Comparison of ENCODE assay signal across 23 cellular contexts in the genomic region with DNA sequence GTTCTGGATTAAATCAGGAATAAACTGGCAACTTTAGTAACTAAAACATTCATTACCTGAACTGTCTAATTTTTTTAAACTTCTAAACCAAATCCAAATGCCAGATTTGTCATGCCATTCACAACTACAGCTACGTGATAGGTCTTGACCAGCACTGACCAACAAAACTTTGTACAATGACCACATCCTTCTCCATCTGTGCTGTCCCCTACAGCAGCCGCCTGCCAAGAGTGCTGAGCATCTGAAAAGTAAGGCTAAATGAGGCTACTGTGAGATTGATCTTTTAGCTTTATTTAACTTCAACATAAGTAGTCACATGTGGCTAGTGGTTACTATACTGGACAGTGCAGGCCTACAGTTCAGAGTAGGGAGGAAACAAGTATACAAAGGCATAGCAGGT. TPM values are rescaled to one million over a fixed set of nuclear protein-coding genes. Genes with fewer than 3 reads are reported as not detected.
A peak's percentile ranks its signal among the peaks of the same experiment; 100 is the strongest.
DNase-seq lines count a peak whose midpoint lies in the region; ATAC-seq and TF ChIP-seq lines count a peak whose summit lies in the region.
"Had no signal": no experiment of that assay in that cellular context is flagged by ENCODE, and none has a peak within 500 bp of the region (broad histone marks: within the 10 kb centered on the region; RNA-seq: fewer than 3 reads in every experiment).

No MANE protein-coding gene starts in this region.

- intact Hi-C loops in CD4-positive, alpha-beta memory T cell (cut with micrococcal nuclease), result no loop called here

- peaks cover 91% of the 10 kb centered on the region for H4K20me1 ChIP-seq in SK-N-SH (ENCODE audit: insufficient read depth)

- H3K27me3 ChIP-seq in SK-N-SH (ENCODE audit: insufficient read depth), result no peaks in the 10 kb centered on the region
- no peaks in the 10 kb centered on the region for H3K27me3 ChIP-seq in CD4-positive, alpha-beta memory T cell (ENCODE audit: insufficient read depth, low read length)
- H3K27me3 ChIP-seq: neural progenitor cell had no signal

- 0 out of 2 replicates have a peak overlapping the region, but pooled peaks have one; percentile 13 for H3K4me2 ChIP-seq in SK-N-SH
- H3K4me2 ChIP-seq: GM23338, neural progenitor cell had no signal

- H3K36me3 Mint-ChIP-seq in activated naive CD4-positive, alpha-beta T cell treated with anti-CD3 and anti-CD28 coated beads, Interleukin-2, amount 50 U/mL, for 24 hours, result peaks cover 10% of the 10 kb centered on the region
- H3K36me3 Mint-ChIP-seq in immature natural killer cell, result peaks cover 16 to 30% (median 16%) of the 10 kb centered on the region in 3 donors
- peaks cover 96% of the 10 kb centered on the region for H3K36me3 Mint-ChIP-seq in stimulated activated effector memory CD8-positive, alpha-beta T cell treated with anti-CD3 and anti-CD28 coated beads, Interleukin-12 subunit alpha, Interleukin-12 subunit beta, amount 100 ng/mL, for 72 hours
- peaks cover 33 to 62% of the 10 kb centered on the region in 2 donors for H3K36me3 Mint-ChIP-seq in CD4-positive, alpha-beta memory T cell

- H3K9me2 ChIP-seq in SK-N-SH, result no peaks in the 10 kb centered on the region

- TF ChIP-seq EP300 in SK-N-SH (IDR thresholded peaks at IDR 0.05; ENCODE audit: borderline replicate concordance in 1 of 2, low read depth in 1 of 2, low read length in 1 of 2), result no peak

- peaks cover 57% of the 10 kb centered on the region for H3K4me1 Mint-ChIP-seq in activated naive CD4-positive, alpha-beta T cell treated with anti-CD3 and anti-CD28 coated beads, Interleukin-2, amount 50 U/mL, for 24 hours
- peaks cover 42 to 67% of the 10 kb centered on the region in 2 donors for H3K4me1 Mint-ChIP-seq in immature natural killer cell
- peaks cover 38% of the 10 kb centered on the region for H3K4me1 Mint-ChIP-seq in stimulated activated effector memory CD8-positive, alpha-beta T cell treated with anti-CD3 and anti-CD28 coated beads, Interleukin-12 subunit alpha, Interleukin-12 subunit beta, amount 100 ng/mL, for 72 hours
- H3K4me1 Mint-ChIP-seq in CD4-positive, alpha-beta memory T cell, result peaks cover 36 to 65% (median 49%) of the 10 kb centered on the region in 4 donors
- H3K4me1 Mint-ChIP-seq: neural progenitor cell had no signal

- H3K9me3 ChIP-seq in SK-N-SH, result no peaks in the 10 kb centered on the region
- no peaks in the 10 kb centered on the region for H3K9me3 ChIP-seq in CD4-positive, alpha-beta memory T cell (ENCODE audit: control insufficient read depth in 1 of 2, low read length in 2 of 2)

- H3K4me3 Mint-ChIP-seq in activated naive CD4-positive, alpha-beta T cell treated with anti-CD3 and anti-CD28 coated beads, Interleukin-2, amount 50 U/mL, for 24 hours, result no peak overlapping the region
- no peak overlapping the region for H3K4me3 Mint-ChIP-seq in immature natural killer cell
- no peak overlapping the region for H3K4me3 Mint-ChIP-seq in stimulated activated effector memory CD8-positive, alpha-beta T cell treated with anti-CD3 and anti-CD28 coated beads, Interleukin-12 subunit alpha, Interleukin-12 subunit beta, amount 100 ng/mL, for 72 hours
- H3K4me3 Mint-ChIP-seq in CD4-positive, alpha-beta memory T cell, result no peak overlapping the region
- H3K4me3 Mint-ChIP-seq: activated CD4-positive, alpha-beta T cell treated with anti-CD3 and anti-CD28 coated beads, Interleukin-2, amount 10 ng/mL, durations not matched to agents 7 days and 5 days; B cell; dendritic cell treated with granulocyte-macrophage colony-stimulating factor and Interleukin-4, amounts not matched to agents 40 ng/mL and 50 ng/mL, for 4 days; GM23338; neural progenitor cell had no signal

- H3K36me3 ChIP-seq in SK-N-SH (replicated peaks in 1 of 2; ENCODE audit: control insufficient read depth in 1 of 2, insufficient read depth in 2 of 2, low read length in 1 of 2), result peaks cover 33 to 67% of the 10 kb centered on the region in 2 experiments
- peaks cover 53% of the 10 kb centered on the region for H3K36me3 ChIP-seq in CD4-positive, alpha-beta memory T cell (ENCODE audit: insufficient read depth, low read length)

- H2AFZ ChIP-seq in SK-N-SH (ENCODE audit: low read depth), result no peak overlapping the region
- H2AFZ ChIP-seq: GM23338, neural progenitor cell had no signal

- H3K27me3 Mint-ChIP-seq in activated naive CD4-positive, alpha-beta T cell treated with anti-CD3 and anti-CD28 coated beads, Interleukin-2, amount 50 U/mL, for 24 hours, result no peaks in the 10 kb centered on the region
- H3K27me3 Mint-ChIP-seq in immature natural killer cell (ENCODE audit: low read depth in 3 of 3), result peaks cover 0 to 4% (median 0%) of the 10 kb centered on the region in 3 donors
- H3K27me3 Mint-ChIP-seq in CD4-positive, alpha-beta memory T cell, result no peaks in the 10 kb centered on the region
- H3K27me3 Mint-ChIP-seq: activated CD4-positive, alpha-beta T cell treated with anti-CD3 and anti-CD28 coated beads, Interleukin-2, amount 10 ng/mL, durations not matched to agents 7 days and 5 days; B cell; dendritic cell treated with granulocyte-macrophage colony-stimulating factor and Interleukin-4, amounts not matched to agents 40 ng/mL and 50 ng/mL, for 4 days; progenitor cell of endocrine pancreas had no signal

- CTCF ChIA-PET in SK-N-SH (lab: Yijun Ruan, JAX), result interaction anchor here (1.3 to 1.8 kb wide), 2 partner anchors 12 to 18 kb away, joined by 6 to 7 read pairs; a partner anchor contains a TSS
- CTCF ChIA-PET in CD4-positive, alpha-beta memory T cell (lab: Charles Lee; ENCODE audit: partially characterized antibody), result no interaction called here

- peak overlapping the region; percentile 47 for H3K27ac Mint-ChIP-seq in activated naive CD4-positive, alpha-beta T cell treated with anti-CD3 and anti-CD28 coated beads, Interleukin-2, amount 50 U/mL, for 24 hours
- peak overlapping the region in 4 of 6 donors; percentile 6 to 67 (median 43) for H3K27ac Mint-ChIP-seq in immature natural killer cell
- H3K27ac Mint-ChIP-seq in stimulated activated effector memory CD8-positive, alpha-beta T cell treated with anti-CD3 and anti-CD28 coated beads, Interleukin-12 subunit alpha, Interleukin-12 subunit beta, amount 100 ng/mL, for 72 hours, result peak overlapping the region; percentile 67
- no peak overlapping the region for H3K27ac Mint-ChIP-seq in CD4-positive, alpha-beta memory T cell
- H3K27ac Mint-ChIP-seq: activated CD4-positive, alpha-beta T cell treated with anti-CD3 and anti-CD28 coated beads, Interleukin-2, amount 10 ng/mL, durations not matched to agents 7 days and 5 days; B cell; dendritic cell treated with granulocyte-macrophage colony-stimulating factor and Interleukin-4, amounts not matched to agents 40 ng/mL and 50 ng/mL, for 4 days; GM23338; neural progenitor cell had no signal

- no peak for TF ChIP-seq RAD21 in SK-N-SH (IDR thresholded peaks at IDR 0.05; ENCODE audit: low read length)

- peaks cover 0 to 12% of the 10 kb centered on the region in 2 experiments; a peak in 2 of 4 replicates for H3K4me1 ChIP-seq in SK-N-SH (ENCODE audit: control insufficient read depth in 1 of 2, insufficient read depth in 2 of 2, low read depth in 1 of 2, low read length in 1 of 2)
- peaks cover 29% of the 10 kb centered on the region for H3K4me1 ChIP-seq in CD4-positive, alpha-beta memory T cell (ENCODE audit: insufficient read depth, low read length)

- no peak for TF ChIP-seq CTCF in SK-N-SH (IDR thresholded peaks at IDR 0.05)

- ATAC-seq in stimulated activated effector memory CD8-positive, alpha-beta T cell treated with anti-CD3 and anti-CD28 coated beads, Interleukin-12 subunit alpha, Interleukin-12 subunit beta, amount 100 ng/mL, for 72 hours, result no peak
- ATAC-seq in HG02759 (IDR thresholded peaks at IDR 0.05; ENCODE audit: unreplicated experiment), result no peak
- no peak for ATAC-seq in GM19324 (IDR thresholded peaks at IDR 0.05; ENCODE audit: low FRiP score, unreplicated experiment)
- ATAC-seq: GM23338; Right ventricle myocardium inferior; stimulated activated naive CD8-positive, alpha-beta T cell treated with anti-CD3 and anti-CD28 coated beads, Interleukin-15, Interleukin-2, amounts not matched to agents 100 U/mL and 50 U/mL, for 24 hours had no signal

- no peak overlapping the region for H3K9ac ChIP-seq in SK-N-SH
- H3K9ac ChIP-seq: neural progenitor cell had no signal

- H3F3A ChIP-seq in SK-N-SH (replicated peaks; ENCODE audit: insufficient read depth), result peaks cover 6% of the 10 kb centered on the region

- H3K4me3 ChIP-seq in SK-N-SH (ENCODE audit: low read depth in 2 of 2, low read length in 1 of 2), result no peak overlapping the region
- no peak overlapping the region for H3K4me3 ChIP-seq in CD4-positive, alpha-beta memory T cell (ENCODE audit: low read length in 2 of 2)
- H3K4me3 ChIP-seq: GM23338, neural progenitor cell had no signal

- no peaks in the 10 kb centered on the region for H3K9me3 Mint-ChIP-seq in activated naive CD4-positive, alpha-beta T cell treated with anti-CD3 and anti-CD28 coated beads, Interleukin-2, amount 50 U/mL, for 24 hours
- H3K9me3 Mint-ChIP-seq in immature natural killer cell, result no peaks in the 10 kb centered on the region
- H3K9me3 Mint-ChIP-seq in stimulated activated effector memory CD8-positive, alpha-beta T cell treated with anti-CD3 and anti-CD28 coated beads, Interleukin-12 subunit alpha, Interleukin-12 subunit beta, amount 100 ng/mL, for 72 hours, result no peaks in the 10 kb centered on the region
- H3K9me3 Mint-ChIP-seq in CD4-positive, alpha-beta memory T cell, result no peaks in the 10 kb centered on the region
- H3K9me3 Mint-ChIP-seq: activated CD4-positive, alpha-beta T cell treated with anti-CD3 and anti-CD28 coated beads, Interleukin-2, amount 10 ng/mL, durations not matched to agents 7 days and 5 days; dendritic cell treated with granulocyte-macrophage colony-stimulating factor and Interleukin-4, amounts not matched to agents 40 ng/mL and 50 ng/mL, for 4 days; GM23338; neural progenitor cell had no signal

- 89% methylated on average over 2 of the region's 2 CpGs for WGBS in SK-N-SH (ENCODE audit: low lambda C conversion rate)

- peak overlapping the region; percentile 7 to 36; a peak in 1 of 4 replicates for H3K27ac ChIP-seq in SK-N-SH (ENCODE audit: low read depth in 2 of 2, low read length in 1 of 2)
- H3K27ac ChIP-seq in CD4-positive, alpha-beta memory T cell (ENCODE audit: low read depth, low read length), result no peak overlapping the region
- H3K27ac ChIP-seq: neural progenitor cell had no signal

- POLR2A ChIA-PET in SK-N-SH (lab: Yijun Ruan, JAX), result no interaction called here
- POLR2A ChIA-PET in CD4-positive, alpha-beta memory T cell (lab: Charles Lee; ENCODE audit: partially characterized antibody), result interaction anchor here (1.3 kb wide), 1 partner anchor 21 kb away, joined by 3 read pairs; no protein-coding TSS in a partner anchor

- DNase-seq in activated naive CD4-positive, alpha-beta T cell treated with anti-CD3 and anti-CD28 coated beads, Interleukin-2, amount 50 U/mL, for 16 hours, result no peak
- DNase-seq in SK-N-SH (no peak), immature natural killer cell (no peak)
- DNase-seq in stimulated activated effector memory CD8-positive, alpha-beta T cell treated with anti-CD3 and anti-CD28 coated beads, Interleukin-12 subunit alpha, Interleukin-12 subunit beta, amount 100 ng/mL, for 72 hours (ENCODE audit: low spot score in 2 of 2), result no peak
- DNase-seq in CD4-positive, alpha-beta memory T cell, result no peak
- DNase-seq: activated CD4-positive, alpha-beta T cell treated with anti-CD3 and anti-CD28 coated beads, Interleukin-2, amount 10 ng/mL, durations not matched to agents 7 days and 5 days; COR-L47; DMS79 treated with DMSO at 0.1 percent for 48 hours; Kasumi-1; NCI-H1048; NCI-H187; NCI-H748 treated with DMSO at 0.1 percent for 48 hours; small intestine; stimulated activated naive CD8-positive, alpha-beta T cell treated with anti-CD3 and anti-CD28 coated beads, Interleukin-15, Interleukin-2, amounts not matched to agents 100 U/mL and 50 U/mL, for 24 hours had no signal

- H3K79me2 ChIP-seq in SK-N-SH (ENCODE audit: insufficient read depth), result peaks cover 100% of the 10 kb centered on the region

RNA-seq across cellular contexts. Expression of a gene that starts 7.6 kb away (rescaled TPM):
- polyA plus RNA-seq in SK-N-SH (2012; rRNA removed) (72.7 and 84.9 TPM in 2 replicates), immature natural killer cell (10 to 100 TPM; 20.3 to 47.0 (median 23.6) TPM)
- 57.6 and 77.8 TPM in 2 replicates for polyA plus RNA-seq in SK-N-SH (2012; cell fraction: cytosol; rRNA removed)
- 57.2 and 78.1 TPM in 2 replicates for polyA plus RNA-seq in SK-N-SH (2012; cell fraction: nucleus; rRNA removed)
- total RNA-seq in CD4-positive, alpha-beta memory T cell, result 10 to 100 TPM; 79.4 to 81.0 TPM
- 10 to 100 TPM; 17.4 to 37.2 TPM for polyA plus RNA-seq in CD4-positive, alpha-beta memory T cell

RNA-seq across cellular contexts. Expression of a gene that starts 19.5 kb away (rescaled TPM):
- polyA plus RNA-seq in SK-N-SH (2012; rRNA removed), result 78.9 and 105 TPM in 2 replicates
- 82.9 and 136 TPM in 2 replicates for polyA plus RNA-seq in SK-N-SH (2012; cell fraction: cytosol; rRNA removed)
- 46.4 and 49.5 TPM in 2 replicates for polyA plus RNA-seq in SK-N-SH (2012; cell fraction: nucleus; rRNA removed)
- polyA plus RNA-seq in immature natural killer cell, result 100 to 1,000 TPM in 2 of 3 donors, 10 to 100 TPM in 1; 84.6 to 146 (median 112) TPM
- total RNA-seq in CD4-positive, alpha-beta memory T cell, result 10 to 100 TPM; 45.5 to 48.3 TPM
- 10 to 100 TPM; 70.3 to 84.2 TPM for polyA plus RNA-seq in CD4-positive, alpha-beta memory T cell

Comparison
In these comparisons a context has a peak if more than half of its experiments do, and no peak if none do; other contexts are left out.
1. H3K27ac Mint-ChIP-seq: peak in activated naive CD4-positive, alpha-beta T cell treated with anti-CD3 and anti-CD28 coated beads, Interleukin-2, amount 50 U/mL, for 24 hours (single experiment), immature natural killer cell (4 of 6) and stimulated activated effector memory CD8-positive, alpha-beta T cell treated with anti-CD3 and anti-CD28 coated beads, Interleukin-12 subunit alpha, Interleukin-12 subunit beta, amount 100 ng/mL, for 72 hours (single experiment); none in CD4-positive, alpha-beta memory T cell (0 of 7).